In the genomic region with DNA sequence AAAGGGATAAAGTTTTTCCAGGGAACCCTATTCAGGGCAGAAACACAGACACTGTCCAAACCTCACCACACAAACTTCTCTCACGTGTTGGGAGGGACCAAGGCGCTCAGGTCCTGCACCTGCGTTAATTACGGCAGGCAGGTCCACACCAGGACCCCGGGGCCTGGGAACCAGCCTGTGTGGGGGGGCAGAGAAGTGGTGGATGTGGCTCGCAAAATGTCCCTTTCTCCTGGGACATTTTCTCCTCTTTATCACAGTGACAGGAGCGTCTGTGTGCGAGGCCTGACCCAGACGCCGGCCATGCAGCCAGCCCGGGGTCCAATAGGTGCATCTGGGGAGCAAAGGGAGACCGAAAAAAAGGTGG, we compare ENCODE assay signal across 9 cellular contexts.
DNase-seq lines count a peak whose midpoint lies in the region; ATAC-seq and TF ChIP-seq lines count a peak whose summit lies in the region.
"Had no signal": no experiment of that assay in that cellular context is flagged by ENCODE, and none has a peak within 500 bp of the region (broad histone marks: within the 10 kb centered on the region; RNA-seq: fewer than 3 reads in every experiment).

No MANE protein-coding gene starts in this region.

- H3K4me3 ChIP-seq in Panc1 (ENCODE audit: low read depth in 2 of 2, low read length in 2 of 2), result peak overlapping the region; percentile 62
- peak overlapping the region; percentile 57 for H3K4me3 ChIP-seq in epithelial cell of proximal tubule (ENCODE audit: low read depth, low read length)

- H3K36me3 ChIP-seq in Panc1 (ENCODE audit: control insufficient read depth, insufficient read depth, low read length), result no peaks in the 10 kb centered on the region

- H3K27me3 ChIP-seq in Panc1 (ENCODE audit: control insufficient read depth, insufficient read depth, low read length), result no peaks in the 10 kb centered on the region

- no peaks in the 10 kb centered on the region for H3K27me3 Mint-ChIP-seq in activated CD4-positive, alpha-beta T cell treated with anti-CD3 and anti-CD28 coated beads for 36 hours
- H3K27me3 Mint-ChIP-seq in stimulated activated memory B cell treated with anti-CD40 and anti-IgM and Interleukin-4, amounts not matched to agents 10 μg/mL and 1 μg/mL and 100 μg/mL, for 72 hours, result no peaks in the 10 kb centered on the region
- H3K27me3 Mint-ChIP-seq in glutamatergic neuron (ENCODE audit: unreplicated experiment), result peaks cover 8% of the 10 kb centered on the region

- TF ChIP-seq CTCF in Panc1 (IDR thresholded peaks at IDR 0.05) (no peak), epithelial cell of proximal tubule (conservative IDR thresholded peaks at IDR 0.05; ENCODE audit: low read depth, low read length) (no peak), GM10266 (IDR thresholded peaks at IDR 0.05; ENCODE audit: control insufficient read depth, insufficient read depth, low read depth, missing control alignments) (no peak), glutamatergic neuron (IDR thresholded peaks at IDR 0.05; ENCODE audit: partially characterized antibody, unreplicated experiment) (no peak)

- ATAC-seq in activated CD4-positive, alpha-beta T cell treated with anti-CD3 and anti-CD28 coated beads for 36 hours, result no peak
- ATAC-seq in Panc1, result peak; percentile 2; the same call in 1 of the 2 replicates
- ATAC-seq in stimulated activated memory B cell treated with anti-CD40 and anti-IgM and Interleukin-4, amounts not matched to agents 10 μg/mL and 1 μg/mL and 100 μg/mL, for 72 hours, result no peak

- CTCF ChIA-PET in activated CD4-positive, alpha-beta T cell treated with anti-CD3 and anti-CD28 coated beads for 36 hours (lab: Charles Lee), result interaction anchor here (1.0 kb wide), 1 partner anchor 24 kb away, joined by 5 read pairs; no protein-coding TSS in a partner anchor
- CTCF ChIA-PET in Panc1 (lab: Charles Lee), result interaction anchor here (0.6 kb wide), 1 partner anchor 119 kb away, joined by 3 read pairs; no protein-coding TSS in a partner anchor

- intact Hi-C loops in activated CD4-positive, alpha-beta T cell treated with anti-CD3 and anti-CD28 coated beads for 36 hours (cut with DNase I, micrococcal nuclease), result loop anchor here (2.0 to 10.0 kb wide), 3 partner anchors 390 to 1447 kb away; partner anchors contain the start of genes ZNF680 (in 1 of the 2) and ZNF92 (in 1 of the 2)
- intact Hi-C loops in Panc1 (cut with micrococcal nuclease; ENCODE audit: unreplicated experiment), result no loop called here

- peaks cover 4% of the 10 kb centered on the region for H3K9me3 Mint-ChIP-seq in activated CD4-positive, alpha-beta T cell treated with anti-CD3 and anti-CD28 coated beads for 36 hours (ENCODE audit: low read depth)
- peaks cover 13% of the 10 kb centered on the region for H3K9me3 Mint-ChIP-seq in stimulated activated memory B cell treated with anti-CD40 and anti-IgM and Interleukin-4, amounts not matched to agents 10 μg/mL and 1 μg/mL and 100 μg/mL, for 72 hours
- peaks cover 19% of the 10 kb centered on the region for H3K9me3 Mint-ChIP-seq in glutamatergic neuron (ENCODE audit: unreplicated experiment)

- DNase-seq in activated CD4-positive, alpha-beta T cell treated with anti-CD3 and anti-CD28 coated beads for 36 hours, result peak; percentile 41
- DNase-seq in activated CD4-positive, alpha-beta T cell treated with anti-CD3 and anti-CD28 coated beads, Interleukin-2, amount 50 U/mL, for 4 hours, result no peak
- DNase-seq in Panc1 (ENCODE audit: low read depth, low spot score) (no peak), epithelial cell of proximal tubule (ENCODE audit: low read depth) (no peak), NOMO-1 (lab: John Stamatoyannopoulos, UW; ENCODE audit: unreplicated experiment in 2 of 2) (no peak), GM10266 (ENCODE audit: extremely low spot score) (no peak), glutamatergic neuron (no peak)
- DNase-seq: amniotic stem cell had no signal

- H3K4me3 Mint-ChIP-seq in activated CD4-positive, alpha-beta T cell treated with anti-CD3 and anti-CD28 coated beads for 36 hours, result peak overlapping the region; percentile 87
- H3K4me3 Mint-ChIP-seq in stimulated activated memory B cell treated with anti-CD40 and anti-IgM and Interleukin-4, amounts not matched to agents 10 μg/mL and 1 μg/mL and 100 μg/mL, for 72 hours, result peak overlapping the region; percentile 95
- no peak overlapping the region for H3K4me3 Mint-ChIP-seq in glutamatergic neuron (ENCODE audit: unreplicated experiment)

- H3K27ac Mint-ChIP-seq in activated CD4-positive, alpha-beta T cell treated with anti-CD3 and anti-CD28 coated beads for 36 hours, result peak overlapping the region; percentile 93
- H3K27ac Mint-ChIP-seq in stimulated activated memory B cell treated with anti-CD40 and anti-IgM and Interleukin-4, amounts not matched to agents 10 μg/mL and 1 μg/mL and 100 μg/mL, for 72 hours, result peak overlapping the region; percentile 87
- no peak overlapping the region for H3K27ac Mint-ChIP-seq in glutamatergic neuron (ENCODE audit: unreplicated experiment)

- POLR2A ChIA-PET in activated CD4-positive, alpha-beta T cell treated with anti-CD3 and anti-CD28 coated beads for 36 hours (lab: Charles Lee), result interaction anchor here (1.6 kb wide), 1 partner anchor 24 kb away, joined by 7 read pairs; no protein-coding TSS in a partner anchor
- POLR2A ChIA-PET in Panc1 (lab: Charles Lee), result no interaction called here

- peaks cover 15% of the 10 kb centered on the region; the same call in 1 of the 2 replicates for H3K9me3 ChIP-seq in Panc1 (ENCODE audit: control insufficient read depth, insufficient read depth, low read depth, low read length)

- in situ Hi-C loops in Panc1 (cut with HindIII; ENCODE audit: low pct_unique_long_range_greater_than_20kb, low sequenced_read_pairs), result no loop called here

- H3K36me3 Mint-ChIP-seq in activated CD4-positive, alpha-beta T cell treated with anti-CD3 and anti-CD28 coated beads for 36 hours (ENCODE audit: low read depth), result peaks cover 10% of the 10 kb centered on the region
- H3K36me3 Mint-ChIP-seq in stimulated activated memory B cell treated with anti-CD40 and anti-IgM and Interleukin-4, amounts not matched to agents 10 μg/mL and 1 μg/mL and 100 μg/mL, for 72 hours, result peaks cover 6% of the 10 kb centered on the region
- no peaks in the 10 kb centered on the region for H3K36me3 Mint-ChIP-seq in glutamatergic neuron (ENCODE audit: unreplicated experiment)

- no peaks in the 10 kb centered on the region for H3K4me1 ChIP-seq in Panc1 (ENCODE audit: control insufficient read depth, insufficient read depth, low read length)

- H3K27ac ChIP-seq in Panc1 (ENCODE audit: low read length), result peak overlapping the region; percentile 73

- H3K4me1 Mint-ChIP-seq in activated CD4-positive, alpha-beta T cell treated with anti-CD3 and anti-CD28 coated beads for 36 hours, result peaks cover 16% of the 10 kb centered on the region
- peaks cover 6% of the 10 kb centered on the region for H3K4me1 Mint-ChIP-seq in stimulated activated memory B cell treated with anti-CD40 and anti-IgM and Interleukin-4, amounts not matched to agents 10 μg/mL and 1 μg/mL and 100 μg/mL, for 72 hours
- no peaks in the 10 kb centered on the region for H3K4me1 Mint-ChIP-seq in glutamatergic neuron (ENCODE audit: low read depth, unreplicated experiment)

- BruUV-seq in Panc1 (replicated peaks; lab: Mats Ljungman, UMichigan), result TSS peak; percentile 84
